Comparison of ENCODE assay signal across 8 cellular contexts in the genomic region with DNA sequence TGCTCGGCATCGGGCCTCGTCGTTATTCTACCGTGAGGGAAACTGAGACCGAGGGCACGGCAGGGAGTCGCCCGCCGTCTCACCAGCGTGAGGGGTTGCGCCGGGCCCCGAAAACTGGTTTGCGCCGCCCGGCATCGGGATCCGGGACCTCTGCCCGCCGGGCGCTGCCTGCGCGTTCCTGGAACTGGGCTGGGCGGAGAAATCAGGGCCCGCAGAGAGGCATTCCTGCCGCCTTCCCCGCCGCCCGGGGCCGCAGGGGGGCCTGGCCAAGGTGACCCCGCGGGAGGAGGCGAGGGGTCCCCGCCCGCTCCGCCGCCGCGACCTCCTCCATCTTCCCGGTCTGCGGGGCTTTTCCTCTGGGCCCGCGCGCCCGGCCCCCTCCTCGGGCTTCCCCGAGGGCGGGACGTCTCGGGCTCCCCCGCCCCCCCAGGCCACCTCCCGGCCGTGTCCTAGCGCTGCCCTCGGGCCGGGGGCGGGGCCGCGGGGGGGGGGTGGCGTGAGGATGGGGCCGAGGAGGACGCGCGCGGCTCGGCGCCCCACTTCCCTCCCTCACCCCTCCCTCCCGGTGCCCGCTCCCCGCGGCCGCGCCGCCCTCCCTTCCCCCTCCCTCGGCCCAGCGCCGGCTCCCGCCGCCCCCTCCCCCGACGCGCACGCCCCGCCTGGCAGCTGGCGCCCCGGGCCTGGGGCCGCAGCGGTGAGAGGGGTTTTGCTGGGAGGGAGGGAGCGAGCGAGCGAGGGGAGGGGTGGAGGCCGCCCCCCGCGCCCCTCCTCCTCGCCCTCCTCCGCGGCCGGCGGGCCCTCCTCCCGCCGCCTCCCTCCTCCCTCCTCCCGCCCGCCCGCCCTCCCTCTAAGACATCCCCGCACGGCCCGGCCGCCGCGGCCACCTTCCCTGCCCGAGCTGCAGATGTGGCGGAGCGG. TPM values are rescaled to one million over a fixed set of nuclear protein-coding genes. Genes with fewer than 3 reads are reported as not detected.
DNase-seq lines count a peak whose midpoint lies in the region; ATAC-seq and TF ChIP-seq lines count a peak whose summit lies in the region.

A gene (plus strand): TSS at position 883 of the 918 bp plus-strand sequence. CDS start 16,214 bp downstream, outside the sequence.

- peak; percentile 63 for ATAC-seq in body of pancreas
- ATAC-seq in sciatic nerve: peak; percentile 68
- no peak for ATAC-seq in GM19351 (IDR thresholded peaks at IDR 0.05; ENCODE audit: unreplicated experiment)
- ATAC-seq in HG03460 (IDR thresholded peaks at IDR 0.05; ENCODE audit: unreplicated experiment): no peak

- H3K4me3 ChIP-seq in BE2C (ENCODE audit: low read depth, low read length) (peak within 1 kb of the TSS; percentile 70), H7 (ENCODE audit: insufficient read depth, low read depth, low read length) (peak within 1 kb of the TSS; percentile 67), body of pancreas (peak within 1 kb of the TSS; percentile 1 to 31), iPS-11a (ENCODE audit: low read depth, low read length) (peak within 1 kb of the TSS; percentile 57)

- TF ChIP-seq POLR2A in body of pancreas (IDR thresholded peaks at IDR 0.05): peak; percentile 49 to 71 (median 69)

- DNase-seq in BE2C: peak; percentile 89
- DNase-seq in H7: peak; percentile 98
- DNase-seq in OCI-M1 (lab: John Stamatoyannopoulos, UW): peak; percentile 38
- DNase-seq in body of pancreas: peak; percentile 59 to 80 (median 76)
- peak; percentile 83 for DNase-seq in sciatic nerve (ENCODE audit: low spot score)

- intact Hi-C loops in body of pancreas (cut with DNase I): loop anchor here (5.0 kb wide), 1 partner anchor 43 kb away; a partner anchor contains a TSS
- intact Hi-C loops in sciatic nerve (cut with DNase I): no loop called here

- TF ChIP-seq CTCF in BE2C (IDR thresholded peaks at IDR 0.05; ENCODE audit: low read depth, low read length): no peak
- TF ChIP-seq CTCF in body of pancreas (IDR thresholded peaks at IDR 0.05): peak in 1 of 7 experiments; percentile 8

- WGBS in body of pancreas, 2 donors: 1% methylated on average over 61 of the region's 114 CpGs; no CpG with 5 or more reads in 1 of the 2 donors

- H3K27me3 ChIP-seq in BE2C (no peaks in the 10 kb centered on the region), H7 (ENCODE audit: control insufficient read depth, insufficient read depth, low read length) (peaks cover 13% of the 10 kb centered on the region), body of pancreas (no peaks in the 10 kb centered on the region)

- H3K36me3 ChIP-seq in BE2C (no peaks in the 10 kb centered on the region), H7 (replicated peaks; ENCODE audit: control insufficient read depth, insufficient read depth, low read length) (no peaks in the 10 kb centered on the region), body of pancreas (replicated peaks in 1 of 2; ENCODE audit: insufficient read depth in 1 of 2, low read depth in 2 of 2) (no peaks in the 10 kb centered on the region)

- peak within 1 kb of the TSS; percentile 74 to 91 (median 88) for H3K27ac ChIP-seq in body of pancreas

- no peaks in the 10 kb centered on the region for H3K9me3 ChIP-seq in BE2C
- no peaks in the 10 kb centered on the region for H3K9me3 ChIP-seq in body of pancreas

- H3K4me1 ChIP-seq in BE2C: peaks cover 20% of the 10 kb centered on the region
- H3K4me1 ChIP-seq in body of pancreas: peaks cover 62% of the 10 kb centered on the region

RNA-seq across cellular contexts. Expression of the gene that starts here (rescaled TPM):
- 45.4 TPM for polyA plus RNA-seq in BE2C (2012; ENCODE audit: insufficient read depth, insufficient read length, low read depth)
- 1.5 and 2.7 TPM in 2 replicates for total RNA-seq in H7 (2014; rRNA removed; shearing (Covaris generic))
- 1 to 10 TPM; 6.0 to 6.3 TPM for total RNA-seq in body of pancreas
- 39.4 TPM for total RNA-seq in sciatic nerve

Comparison
In these comparisons a context has a peak if more than half of its experiments do, and no peak if none do; other contexts are left out.
1. DNase-seq: peak in every context shown above with its lines; median percentile 98 in H7; 89 in BE2C; 83 in sciatic nerve; 76 in body of pancreas; 38 in OCI-M1.
2. H3K4me3 ChIP-seq: peak in every context shown above with its lines; median percentile 70 in BE2C; 67 in H7; 57 in iPS-11a; 16 in body of pancreas.
3. ATAC-seq: peak in body of pancreas (single experiment) and sciatic nerve (single experiment); none in GM19351 (single experiment) and HG03460 (single experiment).